1 cellular context compared by ENCODE assay signal in the genomic region with DNA sequence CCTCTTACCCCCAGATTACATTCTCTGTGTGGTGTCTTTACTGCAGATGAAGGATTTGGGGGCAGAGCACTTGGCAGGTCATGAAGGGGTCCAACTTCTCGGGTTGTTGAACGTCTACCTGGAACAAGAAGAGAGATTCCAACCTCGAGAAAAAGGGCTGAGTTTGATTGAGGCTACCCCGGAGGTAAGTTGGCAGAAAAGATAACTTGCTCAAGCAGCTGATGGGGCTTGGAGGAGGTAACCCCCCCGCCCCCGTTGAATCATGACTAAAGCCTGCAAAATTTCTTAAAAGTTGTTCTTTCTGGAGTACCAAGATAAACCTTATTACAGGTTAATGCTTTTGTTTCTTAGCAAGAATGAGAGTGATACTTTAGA.
A peak's percentile ranks its signal among the peaks of the same experiment; 100 is the strongest.
TF ChIP-seq lines count a peak whose summit lies in the region.

No MANE protein-coding gene starts in this region.

TF ChIP-seq in SK-N-SH treated with all-trans-retinoic acid at 6 μM for 48 hours, 23 proteins besides CTCF, POLR2A, EP300 and RAD21:
- peak; percentile 12; the same call in 1 of the 2 replicates for TF ChIP-seq PATZ1 (CRISPR knock-in tag; IDR thresholded peaks at IDR 0.05; ENCODE audit: borderline replicate concordance)
- TF ChIP-seq BACH2 (CRISPR knock-in tag; IDR thresholded peaks at IDR 0.05; ENCODE audit: borderline replicate concordance), result no peak
- TF ChIP-seq ARNTL (CRISPR knock-in tag; IDR thresholded peaks at IDR 0.05; ENCODE audit: borderline replicate concordance, low read depth), result no peak
- no peak for TF ChIP-seq SNAI2 (CRISPR knock-in tag; IDR thresholded peaks at IDR 0.05)
